1 cellular context compared by ENCODE assay signal in the genomic region with DNA sequence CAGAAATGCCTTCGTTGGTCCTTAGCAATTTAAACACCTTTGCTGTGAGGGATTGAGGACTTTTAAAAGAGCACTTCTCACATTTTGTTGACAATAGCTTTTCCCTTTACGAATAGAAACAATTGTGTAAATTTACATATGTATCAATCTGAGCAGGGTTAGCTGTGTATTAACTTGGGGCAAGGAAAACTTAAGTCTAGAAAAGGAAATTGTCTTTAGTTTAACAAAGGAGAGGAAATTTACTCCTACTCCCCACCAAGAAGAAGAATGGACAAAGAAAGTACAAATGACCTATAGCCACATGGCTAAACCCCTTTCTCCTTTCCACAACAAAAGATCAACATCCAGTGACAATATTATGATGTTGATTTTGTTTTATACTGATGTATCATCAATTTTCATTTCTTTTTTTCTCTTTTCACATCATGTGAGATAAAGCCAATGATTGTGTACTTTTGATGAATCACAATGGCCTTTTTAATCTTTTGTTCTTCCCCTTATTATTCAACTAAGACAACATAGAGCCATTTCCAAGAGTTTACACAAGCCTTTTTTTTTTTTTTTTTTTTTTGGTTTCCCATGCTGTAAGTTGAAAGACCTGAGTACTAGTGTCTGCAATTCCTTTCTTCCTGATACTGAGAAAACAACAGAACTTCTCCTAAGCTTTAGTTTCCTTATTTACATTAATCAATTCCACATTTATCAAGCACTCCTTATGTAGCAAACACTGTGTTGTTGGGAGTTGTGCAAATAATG.
TF ChIP-seq lines count a peak whose summit lies in the region.

No MANE protein-coding gene starts in this region.

TF ChIP-seq in GM23338, 12 proteins besides CTCF, POLR2A, EP300 and RAD21 (continued from another document):
- no peak for TF ChIP-seq REST (IDR thresholded peaks at IDR 0.05; ENCODE audit: unreplicated experiment)
- TF ChIP-seq CREB1 (CRISPR knock-in tag; IDR thresholded peaks at IDR 0.05; ENCODE audit: low read depth), result no peak
